ENCODE assay signal across 1 cellular context in genomic region chr5:142820447-142820846, GRCh38.
TF ChIP-seq lines count a peak whose summit lies in the region.

No MANE protein-coding gene starts in this region.

TF ChIP-seq in HepG2, 621 proteins besides CTCF, POLR2A, EP300 and RAD21 (continued from another document):
- TF ChIP-seq RERE (CRISPR knock-in tag; IDR thresholded peaks at IDR 0.05; ENCODE audit: low read depth) (no peak), ZSCAN30 (CRISPR knock-in tag; IDR thresholded peaks at IDR 0.05) (no peak), ZNF496 (CRISPR knock-in tag; IDR thresholded peaks at IDR 0.05; ENCODE audit: insufficient replicate concordance) (no peak), ZNF460 (CRISPR knock-in tag; IDR thresholded peaks at IDR 0.05; ENCODE audit: borderline replicate concordance) (no peak), ZNF879 (CRISPR knock-in tag; IDR thresholded peaks at IDR 0.05) (no peak), GLI4 (CRISPR knock-in tag; IDR thresholded peaks at IDR 0.05; ENCODE audit: borderline replicate concordance) (no peak), NONO (IDR thresholded peaks at IDR 0.05) (no peak), NONO (CRISPR knock-in tag; conservative IDR thresholded peaks at IDR 0.05) (no peak), ZFY (CRISPR knock-in tag; IDR thresholded peaks at IDR 0.05) (no peak), CEBPG (CRISPR knock-in tag; IDR thresholded peaks at IDR 0.05) (peak; percentile 33; the same call in 1 of the 2 replicates), SALL2 (CRISPR knock-in tag; IDR thresholded peaks at IDR 0.05) (no peak), MAFK (conservative IDR thresholded peaks at IDR 0.05 in 1 of 2, IDR thresholded peaks at IDR 0.05 in 1 of 2; ENCODE audit: low read length in 2 of 2) (no peak)
